In genomic region chr13:74039154-74039553, GRCh38 we compare ENCODE assay signal across 26 cellular contexts.
DNase-seq lines count a peak whose midpoint lies in the region; ATAC-seq, FAIRE-seq and TF ChIP-seq lines count a peak whose summit lies in the region.
"Had no signal": no experiment of that assay in that cellular context is flagged by ENCODE, and none has a peak within 500 bp of the region (broad histone marks: within the 10 kb centered on the region; RNA-seq: fewer than 3 reads in every experiment).

No MANE protein-coding gene starts in this region.

- no peak overlapping the region for H3K4me3 ChIP-seq in trophoblast cell (ENCODE audit: low read depth, low read length)
- H3K4me3 ChIP-seq: A549; BLaER1 treated with 17β-estradiol and CSF1 and Interleukin-3, amounts not matched to agents 10 nM and 100 nM; GM12878 had no signal

- H4K5ac ChIP-seq in H9 (ENCODE audit: insufficient read length, low read depth, low read length), result no peak overlapping the region

- peak overlapping the region; percentile 30 for H4K12ac ChIP-seq in trophoblast cell (ENCODE audit: low read depth, low read length)

- no peak overlapping the region for H2BK15ac ChIP-seq in H9 (ENCODE audit: low read depth, low read length)

- H3K23ac ChIP-seq in H9 (ENCODE audit: insufficient read length, low read depth, low read length) (no peak overlapping the region), trophoblast cell (ENCODE audit: low read length) (no peak overlapping the region)

- H2BK20ac ChIP-seq in H9 (ENCODE audit: low read depth, low read length, poor library complexity, severe bottlenecking), result no peak overlapping the region

- H3K27me3 Mint-ChIP-seq in H9 (ENCODE audit: low read depth), result no peaks in the 10 kb centered on the region
- H3K27me3 Mint-ChIP-seq in WTC11 (ENCODE audit: low read depth), result no peaks in the 10 kb centered on the region; the same call in 1 of the 2 replicates
- H3K27me3 Mint-ChIP-seq: CD4-positive, alpha-beta T cell; CD8-positive, alpha-beta memory T cell had no signal

- H3K4me2 ChIP-seq in H9 (ENCODE audit: insufficient read depth, insufficient read length, low read length) (no peak overlapping the region), trophoblast cell (ENCODE audit: low read length) (no peak overlapping the region)
- H3K4me2 ChIP-seq: A549; BLaER1 treated with 17β-estradiol and CSF1 and Interleukin-3, amounts not matched to agents 10 nM and 100 nM had no signal

- H3K4me1 Mint-ChIP-seq in H9 (peaks cover 44 to 45% of the 10 kb centered on the region in 2 experiments), WTC11 (peaks cover 59% of the 10 kb centered on the region)
- H3K4me1 Mint-ChIP-seq: CD14-positive monocyte had no signal

- H4K8ac ChIP-seq in H9 (replicated peaks; ENCODE audit: insufficient read length, low read depth, low read length) (no peak overlapping the region), trophoblast cell (ENCODE audit: low read depth, low read length) (no peak overlapping the region)

- CTCF ChIA-PET in WTC11 (lab: Charles Lee), result interaction anchor here (1.0 kb wide), 1 partner anchor 9 kb away, joined by 4 read pairs; no protein-coding TSS in a partner anchor
- CTCF ChIA-PET in RWPE1 (lab: Yijun Ruan, JAX), result no interaction called here

- no peak overlapping the region for H3K14ac ChIP-seq in H9 (ENCODE audit: insufficient read depth, low read length)
- H3K14ac ChIP-seq in trophoblast cell (ENCODE audit: low read length), result peak overlapping the region; percentile 77

- no peak for DNase-seq in GM12892 (ENCODE audit: insufficient read length)
- DNase-seq in H9, result no peak
- no peak for DNase-seq in WTC11 (ENCODE audit: low spot score)
- DNase-seq in trophoblast cell, result no peak
- no peak for DNase-seq in NCI-H1092 treated with DMSO at 0.1 percent for 48 hours (lab: John Stamatoyannopoulos, UW)
- DNase-seq in pons (ENCODE audit: low spot score), result no peak
- DNase-seq in RWPE1 (ENCODE audit: low spot score), result no peak
- DNase-seq: 8988T; ACHN; AML-193; BE2C; CD4-positive, alpha-beta T cell; CD8-positive, alpha-beta memory T cell; DMS 273 treated with DMSO at 0.1 percent for 48 hours; DMS79; EL; GDM1; GOT3; H7; HFFc6 had no signal

- H4K91ac ChIP-seq in H9 (ENCODE audit: insufficient read length, low read depth, low read length) (no peak overlapping the region), trophoblast cell (ENCODE audit: low read depth, low read length) (peak overlapping the region; percentile 73)

- WGBS in H9 (ENCODE audit: extremely low coverage, insufficient read length, low lambda C conversion rate), result no CpG with 5 or more reads among the region's 2 CpGs
- WGBS in trophoblast cell (ENCODE audit: extremely low coverage, insufficient coverage, insufficient read length), result no CpG with 5 or more reads among the region's 2 CpGs

- no peak overlapping the region for H3T11ph ChIP-seq in H9 (ENCODE audit: low read length)

- H2BK5ac ChIP-seq in H9 (ENCODE audit: insufficient read length, low read length) (no peak overlapping the region), trophoblast cell (ENCODE audit: low read depth, low read length, poor library complexity) (peak overlapping the region; percentile 21)

- no peak overlapping the region for H2BK120ac ChIP-seq in H9 (ENCODE audit: low read depth, low read length, poor library complexity, severe bottlenecking)
- H2BK120ac ChIP-seq in trophoblast cell (ENCODE audit: insufficient read depth, low read length, poor library complexity), result peak overlapping the region; percentile 72

- H3K23me2 ChIP-seq in H9 (ENCODE audit: insufficient read length, low read depth, low read length, poor library complexity, severe bottlenecking), result no peaks in the 10 kb centered on the region

- no peaks in the 10 kb centered on the region for H4K20me1 ChIP-seq in H9 (ENCODE audit: control insufficient read depth, insufficient read depth, insufficient read length)
- H4K20me1 ChIP-seq: BLaER1 treated with 17β-estradiol and CSF1 and Interleukin-3, amounts not matched to agents 10 nM and 100 nM had no signal

- no peaks in the 10 kb centered on the region for H3K9me3 Mint-ChIP-seq in H9
- peaks cover 3% of the 10 kb centered on the region for H3K9me3 Mint-ChIP-seq in WTC11
- H3K9me3 Mint-ChIP-seq: CD4-positive, alpha-beta T cell; CD8-positive, alpha-beta memory T cell; HFFc6 had no signal

- H3K4ac ChIP-seq in H9 (ENCODE audit: low read depth, low read length) (no peak overlapping the region), trophoblast cell (ENCODE audit: low read depth, low read length) (peak overlapping the region; percentile 62)

- no peaks in the 10 kb centered on the region for H3K79me2 ChIP-seq in H9 (ENCODE audit: insufficient read depth, low read length)
- H3K79me2 ChIP-seq in trophoblast cell (ENCODE audit: control insufficient read depth, insufficient read depth, low read length, poor library complexity), result peaks cover 2% of the 10 kb centered on the region

- no peak overlapping the region for H2AFZ ChIP-seq in H9 (ENCODE audit: low read length)
- no peak overlapping the region for H2AFZ ChIP-seq in trophoblast cell (ENCODE audit: insufficient read depth, low read length, poor library complexity)

- H2BK12ac ChIP-seq in H9 (ENCODE audit: insufficient read length, low read depth, low read length), result no peak overlapping the region
- peak overlapping the region; percentile 91 for H2BK12ac ChIP-seq in trophoblast cell (ENCODE audit: low read length)

- no peaks in the 10 kb centered on the region for H3K9me3 ChIP-seq in H9 (ENCODE audit: control insufficient read depth, low read depth, low read length)
- H3K9me3 ChIP-seq in trophoblast cell (ENCODE audit: insufficient read depth, low read depth, low read length), result no peaks in the 10 kb centered on the region
- H3K9me3 ChIP-seq: A549, BE2C had no signal

- peaks cover 0 to 3% (median 0%) of the 10 kb centered on the region in 3 experiments; a peak in 3 of 7 replicates for H3K36me3 Mint-ChIP-seq in H9 (ENCODE audit: insufficient read depth in 1 of 3, low read depth in 3 of 3)
- no peaks in the 10 kb centered on the region for H3K36me3 Mint-ChIP-seq in WTC11
- H3K36me3 Mint-ChIP-seq: CD14-positive monocyte had no signal

- H3K9ac ChIP-seq in H9 (ENCODE audit: extremely low read depth, insufficient read length, low read length), result no peak overlapping the region
- no peak overlapping the region for H3K9ac ChIP-seq in trophoblast cell (ENCODE audit: low read length)
- H3K9ac ChIP-seq: BLaER1 treated with 17β-estradiol and CSF1 and Interleukin-3, amounts not matched to agents 10 nM and 100 nM had no signal

- no peaks in the 10 kb centered on the region for H3K36me3 ChIP-seq in trophoblast cell (ENCODE audit: control insufficient read depth in 1 of 2, insufficient read depth in 2 of 2, low read length in 2 of 2)
- H3K36me3 ChIP-seq: BE2C had no signal

- ATAC-seq in WTC11, result no peak
- ATAC-seq: A549, GM12878 had no signal

- no peak overlapping the region for H3K56ac ChIP-seq in H9 (ENCODE audit: insufficient read length, low read depth, low read length)

- H3K27me3 ChIP-seq in H9 (ENCODE audit: insufficient read depth, low read length) (no peaks in the 10 kb centered on the region), trophoblast cell (ENCODE audit: insufficient read depth, low read length) (no peaks in the 10 kb centered on the region)
- H3K27me3 ChIP-seq: BE2C; BLaER1 treated with 17β-estradiol and CSF1 and Interleukin-3, amounts not matched to agents 10 nM and 100 nM had no signal

- POLR2A ChIA-PET in WTC11 (lab: Charles Lee), result no interaction called here
- POLR2A ChIA-PET in RWPE1 (lab: Yijun Ruan, JAX; ENCODE audit: low non-redundant PET), result no interaction called here

- H3K4me1 ChIP-seq in H9 (ENCODE audit: insufficient read depth, low read length) (peaks cover 4% of the 10 kb centered on the region; the same call in 1 of the 2 replicates), trophoblast cell (ENCODE audit: control insufficient read depth in 1 of 2, insufficient read depth in 2 of 2, low read length in 2 of 2) (peaks cover 11 to 12% of the 10 kb centered on the region in 2 experiments)
- H3K4me1 ChIP-seq: A549 had no signal

- H3K18ac ChIP-seq in H9 (ENCODE audit: insufficient read length, low read depth, low read length) (no peak overlapping the region), trophoblast cell (ENCODE audit: low read length) (no peak overlapping the region)

- peak overlapping the region; percentile 67 for H2AK5ac ChIP-seq in H9 (ENCODE audit: insufficient read length, low read length)
- peak overlapping the region; percentile 29 for H2AK5ac ChIP-seq in trophoblast cell (ENCODE audit: low read length)

- no peak for TF ChIP-seq CTCF in H9 (conservative IDR thresholded peaks at IDR 0.05)
- no peak for TF ChIP-seq CTCF in WTC11 (IDR thresholded peaks at IDR 0.05)
- TF ChIP-seq CTCF in RWPE1 (conservative IDR thresholded peaks at IDR 0.05; ENCODE audit: low read depth), result no peak

- no peak for TF ChIP-seq POLR2A in GM12892 (IDR thresholded peaks at IDR 0.05; ENCODE audit: low read depth, low read length)

- FAIRE-seq in GM12892 (lab: Jason Lieb, UNC), result peak; percentile 5
- FAIRE-seq: A549, D721Med, GM12878, GM18507 had no signal

- H3K79me1 ChIP-seq in H9 (ENCODE audit: insufficient read depth, low read depth, low read length, poor library complexity, severe bottlenecking), result no peaks in the 10 kb centered on the region
- peaks cover 5% of the 10 kb centered on the region for H3K79me1 ChIP-seq in trophoblast cell (ENCODE audit: low read length)

- H3K27ac ChIP-seq in H9 (ENCODE audit: insufficient read length, low read depth, low read length), result no peak overlapping the region
- H3K27ac ChIP-seq in trophoblast cell (ENCODE audit: low read depth, low read length), result no peak overlapping the region
- no peak overlapping the region for H3K27ac ChIP-seq in RWPE1
- H3K27ac ChIP-seq: A549; BLaER1 treated with 17β-estradiol and CSF1 and Interleukin-3, amounts not matched to agents 10 nM and 100 nM had no signal

- H3K4me3 Mint-ChIP-seq in H9 (no peak overlapping the region), WTC11 (no peak overlapping the region)
- H3K4me3 Mint-ChIP-seq: CD14-positive monocyte; CD4-positive, alpha-beta T cell; HFFc6 had no signal

- H3K27ac Mint-ChIP-seq in H9 (no peak overlapping the region), WTC11 (no peak overlapping the region)
- H3K27ac Mint-ChIP-seq: CD14-positive monocyte, HFFc6 had no signal

TF ChIP-seq in WTC11, 78 proteins besides CTCF, POLR2A, EP300 and RAD21:
- no peak for TF ChIP-seq RELA (CRISPR knock-in tag; IDR thresholded peaks at IDR 0.05; ENCODE audit: borderline replicate concordance)
- peak; percentile 93 for TF ChIP-seq ZNF121 (CRISPR knock-in tag; IDR thresholded peaks at IDR 0.05)
